ENCODE assay signal across 9 cellular contexts in the genomic region with DNA sequence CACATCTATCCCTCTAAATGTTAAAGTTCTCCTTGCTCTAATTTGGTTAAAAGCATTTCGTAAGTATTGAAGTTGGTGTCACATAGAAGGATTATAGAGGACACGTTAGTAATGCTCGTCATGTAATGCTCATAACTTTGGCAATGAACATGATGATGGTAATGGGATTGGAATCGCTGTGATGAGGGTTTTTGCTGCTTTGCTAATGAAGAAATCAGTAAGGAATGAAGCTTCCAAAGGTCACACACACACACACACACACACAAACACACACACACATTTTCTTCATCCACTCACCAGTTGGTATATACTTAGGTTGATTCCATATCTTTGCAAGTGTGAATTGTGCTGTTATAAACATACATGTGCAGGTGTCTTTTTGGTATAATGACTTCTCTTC. TPM values are rescaled to one million over a fixed set of nuclear protein-coding genes. Genes with fewer than 3 reads are reported as not detected.
"Had no signal": no experiment of that assay in that cellular context is flagged by ENCODE, and none has a peak within 500 bp of the region (broad histone marks: within the 10 kb centered on the region; RNA-seq: fewer than 3 reads in every experiment).

No MANE protein-coding gene starts in this region.

- H3K9ac ChIP-seq: GM23248 had no signal

- DNase-seq: GM23248, GOT3, H7, H9, HCEC 1CT, HFFc6 had no signal

- H3K27ac Mint-ChIP-seq: GM23338, H9, HFFc6 had no signal

- H3K36me3 ChIP-seq: HAP-1 had no signal

- H3K4me3 Mint-ChIP-seq: GM23338, H9, HFFc6 had no signal

- H3K4me2 ChIP-seq: GM23338 had no signal

- H3K4me3 ChIP-seq: GM23248, GM23338, HAP-1 had no signal

- H3K9me3 Mint-ChIP-seq: HFFc6 had no signal

- H3K27ac ChIP-seq: GM23248 had no signal

- H2AFZ ChIP-seq: GM23248, GM23338 had no signal

- FAIRE-seq: H54 had no signal

RNA-seq across cellular contexts. Expression of a gene that starts 36.8 kb away (rescaled TPM):
- total RNA-seq: GM23248, HFFc6 had no signal
- polyA plus RNA-seq: GM23248 had no signal
